In the genomic region with DNA sequence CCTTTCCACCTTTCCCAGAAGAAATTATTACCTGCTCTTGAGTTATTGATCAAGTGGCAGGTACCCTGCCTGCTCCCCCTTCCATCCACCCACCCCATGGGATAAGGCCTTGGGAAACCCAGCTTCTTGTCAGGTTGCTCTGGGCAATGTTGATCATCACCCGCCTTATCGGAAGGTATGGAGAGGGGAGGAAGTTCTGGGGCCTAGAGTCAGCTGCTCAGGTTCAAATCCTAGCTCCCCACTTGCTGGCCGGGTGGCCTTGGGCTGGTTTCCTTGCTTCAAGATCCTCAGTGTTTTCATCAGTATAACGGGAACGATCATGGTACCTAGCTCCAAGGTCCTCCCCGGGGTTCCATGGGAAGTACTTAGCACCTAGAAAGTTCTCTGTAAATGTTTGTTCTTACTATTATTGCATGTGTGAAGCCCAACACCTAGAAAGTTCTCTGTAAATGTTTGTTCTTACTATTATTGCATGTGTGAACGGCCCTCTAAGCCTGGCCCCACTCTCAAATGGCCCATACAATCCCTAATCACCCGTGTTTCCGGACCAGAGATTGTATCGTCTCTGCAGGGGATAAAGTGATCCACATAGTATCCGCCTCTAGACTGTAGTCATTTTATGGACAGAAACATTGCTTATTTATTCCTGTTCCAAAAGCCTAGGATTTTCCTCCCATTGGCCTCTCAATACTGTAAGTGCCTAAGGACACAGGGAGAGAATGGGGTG, we compare ENCODE assay signal across 8 cellular contexts. TPM values are rescaled to one million over a fixed set of nuclear protein-coding genes. Genes with fewer than 3 reads are reported as not detected.
DNase-seq lines count a peak whose midpoint lies in the region; ATAC-seq and TF ChIP-seq lines count a peak whose summit lies in the region.

No MANE protein-coding gene starts in this region.

- POLR2A ChIA-PET in CD4-positive, alpha-beta memory T cell (lab: Charles Lee; ENCODE audit: partially characterized antibody): interaction anchor here (1.1 to 5.0 kb wide), 13 partner anchors 11 to 171 kb away, joined by 3 to 65 read pairs (median 7); a partner anchor contains a TSS

- CTCF ChIA-PET in CD4-positive, alpha-beta memory T cell (lab: Charles Lee; ENCODE audit: partially characterized antibody): interaction anchor here (0.6 kb wide), 1 partner anchor 171 kb away, joined by 3 read pairs; no protein-coding TSS in a partner anchor

- DNase-seq in CD4-positive, alpha-beta memory T cell: no peak
- no peak for DNase-seq in effector memory CD4-positive, alpha-beta T cell
- DNase-seq in neural progenitor cell (ENCODE audit: low spot score) (no peak), NCI-H1694 (lab: John Stamatoyannopoulos, UW) (no peak), HCEC 1CT (no peak), MV-4-11 (lab: John Stamatoyannopoulos, UW) (no peak)

- no peaks in the 10 kb centered on the region for H3K27me3 ChIP-seq in CD4-positive, alpha-beta memory T cell (ENCODE audit: insufficient read depth, low read length)
- H3K27me3 ChIP-seq in Loucy (ENCODE audit: insufficient read depth, low read length, poor library complexity, severe bottlenecking) (no peaks in the 10 kb centered on the region), neural progenitor cell (peaks cover 77% of the 10 kb centered on the region)
- H3K27me3 ChIP-seq in effector memory CD4-positive, alpha-beta T cell (replicated peaks; ENCODE audit: control insufficient read depth, insufficient read depth, low read length, poor library complexity, severe bottlenecking): no peaks in the 10 kb centered on the region

- TF ChIP-seq CTCF in Loucy (conservative IDR thresholded peaks at IDR 0.05; ENCODE audit: low read length) (no peak), neural progenitor cell (IDR thresholded peaks at IDR 0.05) (no peak)

- no peaks in the 10 kb centered on the region for H3K9me2 ChIP-seq in Loucy (replicated peaks; ENCODE audit: low read depth, low read length)

- H2AFZ ChIP-seq in Loucy (ENCODE audit: low read length) (peak overlapping the region; percentile 76), neural progenitor cell (replicated peaks) (peak overlapping the region; percentile 35)

- no peaks in the 10 kb centered on the region for H3K36me3 ChIP-seq in CD4-positive, alpha-beta memory T cell (ENCODE audit: insufficient read depth, low read length)
- H3K36me3 ChIP-seq in Loucy (ENCODE audit: insufficient read depth, low read length) (no peaks in the 10 kb centered on the region), neural progenitor cell (no peaks in the 10 kb centered on the region)
- no peaks in the 10 kb centered on the region for H3K36me3 ChIP-seq in effector memory CD4-positive, alpha-beta T cell (ENCODE audit: control insufficient read depth, insufficient read depth, low read length)

- intact Hi-C loops in CD4-positive, alpha-beta memory T cell (cut with micrococcal nuclease): loop anchor here (1.0 to 10.0 kb wide), 4 partner anchors 44 to 216 kb away; a partner anchor contains a TSS

- no peaks in the 10 kb centered on the region for H3K9me3 ChIP-seq in CD4-positive, alpha-beta memory T cell (ENCODE audit: control insufficient read depth in 1 of 2, low read length in 2 of 2)
- H3K9me3 ChIP-seq in Loucy (ENCODE audit: insufficient read depth, low read depth, low read length) (no peaks in the 10 kb centered on the region), neural progenitor cell (ENCODE audit: low read depth) (no peaks in the 10 kb centered on the region)
- no peaks in the 10 kb centered on the region for H3K9me3 ChIP-seq in effector memory CD4-positive, alpha-beta T cell (ENCODE audit: control insufficient read depth, low read length)

- H3K36me3 Mint-ChIP-seq in CD4-positive, alpha-beta memory T cell: peaks cover 0 to 13% of the 10 kb centered on the region in 2 donors
- H3K36me3 Mint-ChIP-seq in neural progenitor cell: no peaks in the 10 kb centered on the region

- H3K27ac ChIP-seq in CD4-positive, alpha-beta memory T cell (ENCODE audit: low read depth, low read length): peak overlapping the region; percentile 35
- H3K27ac ChIP-seq in effector memory CD4-positive, alpha-beta T cell (ENCODE audit: insufficient read depth, low read length, poor library complexity, severe bottlenecking): peak overlapping the region; percentile 50
- no peak overlapping the region for H3K27ac ChIP-seq in neural progenitor cell

- H3K4me3 ChIP-seq in CD4-positive, alpha-beta memory T cell (ENCODE audit: low read length in 2 of 2): no peak overlapping the region
- H3K4me3 ChIP-seq in Loucy (ENCODE audit: low read length, poor library complexity, severe bottlenecking) (peak overlapping the region; percentile 69), neural progenitor cell (peak overlapping the region; percentile 65)
- H3K4me3 ChIP-seq in effector memory CD4-positive, alpha-beta T cell (ENCODE audit: insufficient read depth, low read depth, low read length, poor library complexity, severe bottlenecking): peak overlapping the region; percentile 56

- H3K27ac Mint-ChIP-seq in CD4-positive, alpha-beta memory T cell: peak overlapping the region; percentile 82 to 95 (median 91)
- H3K27ac Mint-ChIP-seq in neural progenitor cell: no peak overlapping the region

- H3K79me2 ChIP-seq in Loucy (ENCODE audit: insufficient read depth, low read length): peaks cover 36% of the 10 kb centered on the region
- no peaks in the 10 kb centered on the region for H3K79me2 ChIP-seq in neural progenitor cell (ENCODE audit: low read depth)

- peak overlapping the region; percentile 87 to 94 (median 90) for H3K4me3 Mint-ChIP-seq in CD4-positive, alpha-beta memory T cell
- peak overlapping the region; percentile 95 for H3K4me3 Mint-ChIP-seq in neural progenitor cell

- no peaks in the 10 kb centered on the region for H3F3A ChIP-seq in Loucy (ENCODE audit: low read depth)
- H3F3A ChIP-seq in neural progenitor cell (ENCODE audit: low read depth): peaks cover 46% of the 10 kb centered on the region

- no peak for ATAC-seq in GM18858 (IDR thresholded peaks at IDR 0.05; ENCODE audit: unreplicated experiment)

- H3K9ac ChIP-seq in Loucy (ENCODE audit: low read depth, low read length, poor library complexity, severe bottlenecking) (peak overlapping the region; percentile 73), neural progenitor cell (no peak overlapping the region)

- H3K27me3 Mint-ChIP-seq in CD4-positive, alpha-beta memory T cell: no peaks in the 10 kb centered on the region
- H3K27me3 Mint-ChIP-seq in neural progenitor cell (ENCODE audit: insufficient read depth, low read depth): peaks cover 5% of the 10 kb centered on the region

- peaks cover 9 to 19% (median 14%) of the 10 kb centered on the region in 4 donors for H3K4me1 Mint-ChIP-seq in CD4-positive, alpha-beta memory T cell
- H3K4me1 Mint-ChIP-seq in neural progenitor cell: peaks cover 61% of the 10 kb centered on the region

- H3K9me3 Mint-ChIP-seq in CD4-positive, alpha-beta memory T cell: no peaks in the 10 kb centered on the region
- H3K9me3 Mint-ChIP-seq in neural progenitor cell: no peaks in the 10 kb centered on the region

- H3K4me1 ChIP-seq in CD4-positive, alpha-beta memory T cell (ENCODE audit: insufficient read depth, low read length): peaks cover 23% of the 10 kb centered on the region
- H3K4me1 ChIP-seq in Loucy (ENCODE audit: insufficient read depth, low read length, poor library complexity, severe bottlenecking) (peaks cover 29% of the 10 kb centered on the region), neural progenitor cell (peaks cover 40% of the 10 kb centered on the region)
- H3K4me1 ChIP-seq in effector memory CD4-positive, alpha-beta T cell (ENCODE audit: control insufficient read depth, insufficient read depth, low read length, poor library complexity, severe bottlenecking): peaks cover 14% of the 10 kb centered on the region

- peaks cover 10% of the 10 kb centered on the region for H4K20me1 ChIP-seq in Loucy (ENCODE audit: insufficient read depth, low read length, poor library complexity, severe bottlenecking)
- H4K20me1 ChIP-seq in neural progenitor cell (ENCODE audit: low read depth): peaks cover 34% of the 10 kb centered on the region

- H3K4me2 ChIP-seq in Loucy (ENCODE audit: low read depth, low read length, poor library complexity, severe bottlenecking) (peak overlapping the region; percentile 65), neural progenitor cell (peak overlapping the region; percentile 79)

RNA-seq across cellular contexts. Expression of a gene that starts 1.1 kb away (rescaled TPM):
- total RNA-seq in CD4-positive, alpha-beta memory T cell: 100 to 1,000 TPM; 164 to 165 TPM
- 10 to 100 TPM; 10.6 to 79.6 TPM for polyA plus RNA-seq in CD4-positive, alpha-beta memory T cell
- total RNA-seq in neural progenitor cell (ENCODE audit: low replicate concordance): 4.5 and 13.4 TPM in 2 replicates

Comparison
In these comparisons a context has a peak if more than half of its experiments do, and no peak if none do; other contexts are left out.
1. H3K4me3 ChIP-seq: peak in Loucy (single experiment), effector memory CD4-positive, alpha-beta T cell (single experiment) and neural progenitor cell (single experiment); none in CD4-positive, alpha-beta memory T cell (0 of 2).
2. RNA of a gene that starts 1.1 kb away (total RNA-seq): 164 to 165 TPM in CD4-positive, alpha-beta memory T cell; 4.5 to 13.4 TPM in neural progenitor cell; every median in the first group is over 10 times any median in the second.